8 cellular contexts compared by ENCODE assay signal in genomic region chr14:70906785-70907171, GRCh38. TPM values are rescaled to one million over a fixed set of nuclear protein-coding genes. Genes with fewer than 3 reads are reported as not detected.
A peak's percentile ranks its signal among the peaks of the same experiment; 100 is the strongest.
DNase-seq lines count a peak whose midpoint lies in the region; ATAC-seq and TF ChIP-seq lines count a peak whose summit lies in the region.

No MANE protein-coding gene starts in this region.

- H3K36me3 ChIP-seq in rectal smooth muscle tissue (ENCODE audit: control insufficient read depth, insufficient read depth, low read length): no peaks in the 10 kb centered on the region

- peak overlapping the region; percentile 94 for H3K27ac ChIP-seq in rectal smooth muscle tissue (ENCODE audit: low read depth, low read length)

- peaks cover 23% of the 10 kb centered on the region for H3K4me1 ChIP-seq in rectal smooth muscle tissue (ENCODE audit: control insufficient read depth, insufficient read depth, low read length)

- no peak for TF ChIP-seq CTCF in fibroblast of villous mesenchyme (IDR thresholded peaks at IDR 0.05; ENCODE audit: insufficient read depth, low read depth, low read length)

- DNase-seq in NCI-H526 treated with DMSO at 0.1 percent for 48 hours (lab: John Stamatoyannopoulos, UW) (peak; percentile 29), NCI-H526 (lab: John Stamatoyannopoulos, UW) (no peak), SW480 (ENCODE audit: low spot score) (peak; percentile 53), fibroblast of villous mesenchyme (ENCODE audit: low read depth) (peak; percentile 50), activated gamma-delta T cell (lab: John Stamatoyannopoulos, UW) (no peak), NCI-H1105 (lab: John Stamatoyannopoulos, UW) (no peak)

- H3K4me3 ChIP-seq in fibroblast of villous mesenchyme (ENCODE audit: low read depth, low read length) (peak overlapping the region; percentile 89), rectal smooth muscle tissue (ENCODE audit: low read length) (peak overlapping the region; percentile 77)

- no peaks in the 10 kb centered on the region for H3K27me3 ChIP-seq in rectal smooth muscle tissue (ENCODE audit: control insufficient read depth, insufficient read depth, low read length)

- ATAC-seq in HG02840 (IDR thresholded peaks at IDR 0.05; ENCODE audit: low FRiP score, unreplicated experiment): no peak

- H3K9ac ChIP-seq in rectal smooth muscle tissue (ENCODE audit: low read length): peak overlapping the region; percentile 75

RNA-seq across cellular contexts. Expression of gene PCNX1, which starts 0.5 kb away (rescaled TPM):
- total RNA-seq in fibroblast of villous mesenchyme: 54.1 and 69.5 TPM in 2 replicates

Comparison
In these comparisons a context has a peak if more than half of its experiments do, and no peak if none do; other contexts are left out.
1. DNase-seq: peak in NCI-H526 treated with DMSO at 0.1 percent for 48 hours (single experiment), SW480 (single experiment) and fibroblast of villous mesenchyme (single experiment); none in NCI-H526 (0 of 2), activated gamma-delta T cell (single experiment) and NCI-H1105 (single experiment).